ENCODE assay signal across 13 cellular contexts in the genomic region with DNA sequence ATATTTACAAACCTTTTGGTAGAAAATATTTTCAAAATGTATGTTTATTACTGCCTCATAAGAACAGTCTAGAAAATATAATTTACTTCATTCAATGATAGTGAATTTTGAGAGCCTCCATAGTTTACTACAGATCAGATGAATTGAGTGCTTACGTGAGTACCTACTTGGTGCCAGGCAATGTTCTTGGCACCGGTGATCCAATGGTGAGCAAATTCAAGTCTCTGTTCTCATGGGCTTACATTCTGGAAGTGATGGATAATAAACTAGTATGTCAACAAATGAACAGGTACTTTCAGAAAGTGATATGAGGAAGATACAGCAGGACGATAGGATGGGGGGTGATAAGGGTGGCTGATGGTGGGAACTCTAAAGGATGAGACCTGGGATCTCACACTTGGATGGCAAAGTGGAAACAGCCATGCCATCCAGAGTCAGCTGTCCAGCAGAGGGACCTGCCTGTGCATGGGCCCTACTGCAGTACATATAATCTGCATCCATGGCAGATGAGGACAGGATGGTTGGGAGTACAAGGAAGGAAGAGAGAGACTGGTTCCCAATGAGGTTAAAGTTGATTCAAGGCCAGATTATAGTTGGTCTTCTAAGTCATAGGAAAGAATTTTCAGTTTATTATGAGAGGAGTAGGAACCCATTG.
DNase-seq lines count a peak whose midpoint lies in the region; ATAC-seq and TF ChIP-seq lines count a peak whose summit lies in the region.
"Had no signal": no experiment of that assay in that cellular context is flagged by ENCODE, and none has a peak within 500 bp of the region (broad histone marks: within the 10 kb centered on the region; RNA-seq: fewer than 3 reads in every experiment).

No MANE protein-coding gene starts in this region.

- no peak overlapping the region for H2AFZ ChIP-seq in HCT116 (ENCODE audit: low read depth, low read length, poor library complexity, severe bottlenecking)
- no peak overlapping the region for H2AFZ ChIP-seq in PC-3 (ENCODE audit: low read length)

- no peaks in the 10 kb centered on the region for H3K9me3 ChIP-seq in HCT116 (ENCODE audit: control insufficient read depth in 1 of 2, insufficient read depth in 1 of 2, low read depth in 1 of 2, low read length in 2 of 2)
- no peaks in the 10 kb centered on the region for H3K9me3 ChIP-seq in PC-3 (ENCODE audit: low read length)
- no peaks in the 10 kb centered on the region for H3K9me3 ChIP-seq in right atrium auricular region
- no peaks in the 10 kb centered on the region for H3K9me3 ChIP-seq in gastrocnemius medialis
- H3K9me3 ChIP-seq: ovary, tibial nerve had no signal

- H3K4me1 ChIP-seq in HCT116 (ENCODE audit: control insufficient read depth in 1 of 2, insufficient read depth in 2 of 2, low read length in 2 of 2): peaks cover 18 to 33% of the 10 kb centered on the region in 2 experiments
- peaks cover 20% of the 10 kb centered on the region for H3K4me1 ChIP-seq in PC-3 (ENCODE audit: insufficient read depth, low read length)
- H3K4me1 ChIP-seq in right atrium auricular region: peaks cover 0 to 37% of the 10 kb centered on the region in 2 donors
- H3K4me1 ChIP-seq in gastrocnemius medialis: peaks cover 34 to 47% of the 10 kb centered on the region in 2 donors

- TF ChIP-seq CTCF in HCT116 (IDR thresholded peaks at IDR 0.05 in 2 of 3, conservative IDR thresholded peaks at IDR 0.05 in 1 of 3; ENCODE audit: borderline replicate concordance in 1 of 3, insufficient read depth in 1 of 3, low read depth in 2 of 3, low read length in 2 of 3) (peak in 1 of 3 experiments; percentile 15; a peak in 1 of 6 replicates), PC-3 (conservative IDR thresholded peaks at IDR 0.05; ENCODE audit: low read depth, low read length) (no peak), right atrium auricular region (IDR thresholded peaks at IDR 0.05) (no peak), gastrocnemius medialis (IDR thresholded peaks at IDR 0.05 in 4 of 5, conservative IDR thresholded peaks at IDR 0.05 in 1 of 5) (peak in 2 of 5 experiments; percentile 9 to 22)

- TF ChIP-seq RAD21 in HCT116 (IDR thresholded peaks at IDR 0.05; ENCODE audit: low read depth): no peak

- no peak for ATAC-seq in HCT116
- peak; percentile 25 for ATAC-seq in PC-3
- peak; percentile 37 to 44 for ATAC-seq in gastrocnemius medialis
- ATAC-seq in GM18873 (IDR thresholded peaks at IDR 0.05; ENCODE audit: low FRiP score, unreplicated experiment): no peak

- no peak overlapping the region for H3K9ac ChIP-seq in HCT116 (ENCODE audit: low read length)
- H3K9ac ChIP-seq in PC-3 (ENCODE audit: low read length): no peak overlapping the region

- H3K27me3 ChIP-seq in HCT116 (ENCODE audit: insufficient read depth, low read length) (no peaks in the 10 kb centered on the region), PC-3 (ENCODE audit: low read length) (no peaks in the 10 kb centered on the region), right atrium auricular region (no peaks in the 10 kb centered on the region), gastrocnemius medialis (no peaks in the 10 kb centered on the region)
- H3K27me3 ChIP-seq: ovary, tibial nerve had no signal

- RAD21 ChIA-PET in HCT116 (lab: Charles Lee; ENCODE audit: low non-redundant PET in 1 of 2, low total read pairs in 2 of 2, uncharacterized antibody in 2 of 2, unreplicated experiment in 2 of 2): no interaction called here

- no peak for TF ChIP-seq POLR2A in HCT116 (IDR thresholded peaks at IDR 0.05; ENCODE audit: borderline replicate concordance, extremely low read depth, insufficient read depth, insufficient read length)
- no peak for TF ChIP-seq POLR2A in gastrocnemius medialis (IDR thresholded peaks at IDR 0.05)

- intact Hi-C loops in HCT116 (cut with micrococcal nuclease) (loop anchor here (5.0 kb wide), 3 partner anchors 184 to 439 kb away; a partner anchor contains a TSS), PC-3 (cut with micrococcal nuclease) (loop anchor here (5.0 kb wide), 1 partner anchor 439 kb away; no protein-coding TSS in a partner anchor), gastrocnemius medialis (cut with DNase I; ENCODE audit: low total_unique reads) (loop anchor here (5.0 kb wide), 2 partner anchors 129 to 279 kb away; a partner anchor contains a TSS)

- H3K79me2 ChIP-seq in HCT116 (ENCODE audit: insufficient read depth, low read length) (no peaks in the 10 kb centered on the region), PC-3 (ENCODE audit: low read length) (peaks cover 45% of the 10 kb centered on the region)

- H4K20me1 ChIP-seq in HCT116 (ENCODE audit: insufficient read depth) (no peaks in the 10 kb centered on the region), PC-3 (ENCODE audit: low read length) (no peaks in the 10 kb centered on the region)

- no peak for DNase-seq in HCT116 (ENCODE audit: low read depth, low spot score)
- DNase-seq in PC-3: no peak
- no peak for DNase-seq in right atrium auricular region (ENCODE audit: low spot score)
- DNase-seq in gastrocnemius medialis: no peak
- no peak for DNase-seq in NCI-H1694 (lab: John Stamatoyannopoulos, UW)
- DNase-seq in NCI-H187 (lab: John Stamatoyannopoulos, UW): no peak
- DNase-seq: DND-41, KG1, NCI-H1105, ovary, SHP77 had no signal

- no peak overlapping the region for H3K4me3 ChIP-seq in HCT116 (replicated peaks in 1 of 2; ENCODE audit: low read depth in 1 of 2, low read length in 2 of 2)
- no peak overlapping the region for H3K4me3 ChIP-seq in PC-3 (ENCODE audit: low read length)
- H3K4me3 ChIP-seq in right atrium auricular region: no peak overlapping the region
- H3K4me3 ChIP-seq in gastrocnemius medialis: peak overlapping the region in 1 of 4 donors; percentile 11
- H3K4me3 ChIP-seq: ovary, tibial nerve had no signal

- H3K4me2 ChIP-seq in HCT116 (ENCODE audit: low read length): no peak overlapping the region
- H3K4me2 ChIP-seq in PC-3 (ENCODE audit: low read length): peak overlapping the region; percentile 66

- in situ Hi-C loops in gastrocnemius medialis (cut with MboI; ENCODE audit: low sequenced_read_pairs in 4 of 4): loop anchor here in 2 of 4 donors (10.0 kb wide), 3 partner anchors 66 to 136 kb away; no protein-coding TSS in a partner anchor

- POLR2A ChIA-PET in HCT116 (lab: Charles Lee): interaction anchor here (0.9 to 1.2 kb wide), 2 partner anchors 14 to 100 kb away, joined by 3 to 4 read pairs; no protein-coding TSS in a partner anchor
- POLR2A ChIA-PET in PC-3 (lab: Charles Lee; ENCODE audit: unreplicated experiment): no interaction called here

- H3K36me3 ChIP-seq in HCT116 (ENCODE audit: control insufficient read depth in 1 of 2, insufficient read depth in 2 of 2, low read length in 2 of 2): no peaks in the 10 kb centered on the region
- H3K36me3 ChIP-seq in PC-3 (ENCODE audit: low read depth, low read length): peaks cover 30% of the 10 kb centered on the region
- H3K36me3 ChIP-seq in right atrium auricular region: no peaks in the 10 kb centered on the region
- peaks cover 0 to 11% of the 10 kb centered on the region in 2 donors for H3K36me3 ChIP-seq in gastrocnemius medialis
- H3K36me3 ChIP-seq: ovary had no signal

- BruUV-seq in HCT116 (replicated peaks; lab: Mats Ljungman, UMichigan): no TSS peak
- no TSS peak for BruUV-seq in PC-3 (replicated peaks; lab: Mats Ljungman, UMichigan)

- no peaks in the 10 kb centered on the region for H3F3A ChIP-seq in PC-3 (ENCODE audit: low read length, unreplicated experiment)

- CTCF ChIA-PET in HCT116 (lab: Charles Lee): interaction anchor here (0.9 to 1.3 kb wide), 7 partner anchors 11 to 143 kb away, joined by 3 to 11 read pairs (median 4); no protein-coding TSS in a partner anchor
- CTCF ChIA-PET in PC-3 (lab: Charles Lee): interaction anchor here (1.0 kb wide), 1 partner anchor 277 kb away, joined by 4 read pairs; a partner anchor contains a TSS

- no peaks in the 10 kb centered on the region for H3K9me2 ChIP-seq in HCT116 (ENCODE audit: insufficient read depth)
- no peaks in the 10 kb centered on the region for H3K9me2 ChIP-seq in PC-3 (replicated peaks; ENCODE audit: low read length)

- H3K27ac ChIP-seq in HCT116 (ENCODE audit: low read depth, low read length) (no peak overlapping the region), PC-3 (ENCODE audit: low read length) (peak overlapping the region; percentile 63), right atrium auricular region (peak overlapping the region; percentile 17 to 72), gastrocnemius medialis (peak overlapping the region; percentile 62 to 85 (median 82))
- H3K27ac ChIP-seq: ovary had no signal

TF ChIP-seq in HCT116, 20 proteins besides CTCF, POLR2A, EP300 and RAD21:
- TF ChIP-seq SP1 (IDR thresholded peaks at IDR 0.05; ENCODE audit: low read depth) (peak; percentile 9; the same call in 1 of the 2 replicates), EZH2phosphoT487 (IDR thresholded peaks at IDR 0.05; ENCODE audit: borderline replicate concordance) (no peak)

Comparison
In these comparisons a context has a peak if more than half of its experiments do, and no peak if none do; other contexts are left out.
1. ATAC-seq: peak in PC-3 (single experiment) and gastrocnemius medialis (2 of 2); none in HCT116 (single experiment) and GM18873 (single experiment).